Comparison of ENCODE assay signal across 23 cellular contexts in the genomic region with DNA sequence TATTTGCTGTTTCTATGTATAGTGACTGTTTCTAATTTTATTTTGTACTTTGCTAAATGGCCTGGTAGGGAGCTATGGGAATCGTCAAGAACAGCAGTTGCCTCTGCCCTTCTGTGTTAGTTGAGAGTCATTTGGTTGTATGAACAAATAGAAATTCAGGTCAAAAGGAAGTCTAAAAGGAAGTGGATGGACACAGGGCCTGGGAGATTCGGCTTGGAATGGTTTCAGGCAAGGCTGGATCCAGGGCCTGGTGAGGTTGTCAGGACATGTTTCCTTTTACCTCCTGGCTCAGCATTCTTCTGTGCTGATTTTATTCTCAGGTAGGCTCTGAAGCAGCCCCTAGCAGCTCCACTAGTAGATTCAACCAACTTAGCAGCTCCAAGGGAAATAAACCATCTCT.
DNase-seq lines count a peak whose midpoint lies in the region; ATAC-seq and TF ChIP-seq lines count a peak whose summit lies in the region.
"Had no signal": no experiment of that assay in that cellular context is flagged by ENCODE, and none has a peak within 500 bp of the region (broad histone marks: within the 10 kb centered on the region; RNA-seq: fewer than 3 reads in every experiment).

No MANE protein-coding gene starts in this region.

- H2BK12ac ChIP-seq in trophoblast cell (ENCODE audit: low read length), result no peak overlapping the region

- peaks cover 30% of the 10 kb centered on the region for H3K4me1 Mint-ChIP-seq in glutamatergic neuron (ENCODE audit: low read depth, unreplicated experiment)
- H3K4me1 Mint-ChIP-seq in activated CD4-positive, alpha-beta memory T cell treated with anti-CD3 and anti-CD28 coated beads for 36 hours (ENCODE audit: low read depth), result no peaks in the 10 kb centered on the region
- H3K4me1 Mint-ChIP-seq: activated CD4-positive, alpha-beta T cell treated with anti-CD3 and anti-CD28 coated beads, Interleukin-2, amount 10 ng/mL, durations not matched to agents 7 days and 5 days had no signal

- H2AK5ac ChIP-seq in trophoblast cell (ENCODE audit: low read length), result peak overlapping the region; percentile 51

- peak overlapping the region; percentile 22 for H3K27ac Mint-ChIP-seq in glutamatergic neuron (ENCODE audit: unreplicated experiment)
- H3K27ac Mint-ChIP-seq in activated CD4-positive, alpha-beta memory T cell treated with anti-CD3 and anti-CD28 coated beads for 36 hours, result no peak overlapping the region
- H3K27ac Mint-ChIP-seq: activated CD4-positive, alpha-beta T cell treated with anti-CD3 and anti-CD28 coated beads, Interleukin-2, amount 10 ng/mL, durations not matched to agents 7 days and 5 days; activated naive CD8-positive, alpha-beta T cell had no signal

- no peak overlapping the region for H3K14ac ChIP-seq in trophoblast cell (ENCODE audit: low read length)

- no peak overlapping the region for H3K23ac ChIP-seq in trophoblast cell (ENCODE audit: low read length)

- H2BK5ac ChIP-seq in trophoblast cell (ENCODE audit: low read depth, low read length, poor library complexity), result no peak overlapping the region

- POLR2A ChIA-PET in activated CD4-positive, alpha-beta memory T cell treated with anti-CD3 and anti-CD28 coated beads for 36 hours (lab: Charles Lee), result no interaction called here

- intact Hi-C loops in activated CD4-positive, alpha-beta memory T cell treated with anti-CD3 and anti-CD28 coated beads for 36 hours (cut with micrococcal nuclease), result no loop called here

- H3K9me3 ChIP-seq in BLaER1 (no peaks in the 10 kb centered on the region), trophoblast cell (ENCODE audit: insufficient read depth, low read depth, low read length) (peaks cover 3% of the 10 kb centered on the region)
- H3K9me3 ChIP-seq: colonic mucosa, pancreas, thoracic aorta had no signal

- no peak overlapping the region for H3K4ac ChIP-seq in trophoblast cell (ENCODE audit: low read depth, low read length)

- H4K8ac ChIP-seq in trophoblast cell (ENCODE audit: low read depth, low read length), result no peak overlapping the region

- no peak for TF ChIP-seq CTCF in VCaP (conservative IDR thresholded peaks at IDR 0.05)
- TF ChIP-seq CTCF in glutamatergic neuron (IDR thresholded peaks at IDR 0.05; ENCODE audit: partially characterized antibody, unreplicated experiment), result no peak

- H4K20me1 ChIP-seq in BLaER1, result no peaks in the 10 kb centered on the region

- H4K91ac ChIP-seq in trophoblast cell (ENCODE audit: low read depth, low read length), result no peak overlapping the region

- DNase-seq in glutamatergic neuron (no peak), trophoblast cell (no peak), D341Med (ENCODE audit: low spot score) (no peak), NCI-H2029 (lab: John Stamatoyannopoulos, UW) (no peak)
- no peak for DNase-seq in activated CD4-positive, alpha-beta memory T cell treated with anti-CD3 and anti-CD28 coated beads for 36 hours
- DNase-seq: activated CD4-positive, alpha-beta T cell treated with anti-CD3 and anti-CD28 coated beads, Interleukin-2, amount 10 ng/mL, durations not matched to agents 7 days and 5 days; activated effector memory CD4-positive, alpha-beta T cell treated with anti-CD3 and anti-CD28 coated beads, Interleukin-2, amount 50 U/mL, for 16 hours; activated T-cell treated with anti-CD3 and anti-CD28 coated beads, Interleukin-2, amount 50 U/mL, for 1 hour; colonic mucosa; H7; IMR-90; MV-4-11; NCI-H1436; small intestine; stimulated activated naive CD8-positive, alpha-beta T cell treated with anti-CD3 and anti-CD28 coated beads, Interleukin-15, Interleukin-2, amounts not matched to agents 100 U/mL and 50 U/mL, for 24 hours; T-helper 9 cell had no signal

- H3K4me3 Mint-ChIP-seq in glutamatergic neuron (ENCODE audit: unreplicated experiment), result no peak overlapping the region
- no peak overlapping the region for H3K4me3 Mint-ChIP-seq in activated CD4-positive, alpha-beta memory T cell treated with anti-CD3 and anti-CD28 coated beads for 36 hours
- H3K4me3 Mint-ChIP-seq: activated CD4-positive, alpha-beta T cell treated with anti-CD3 and anti-CD28 coated beads, Interleukin-2, amount 10 ng/mL, durations not matched to agents 7 days and 5 days; activated naive CD8-positive, alpha-beta T cell; nephron had no signal

- H3K4me1 ChIP-seq in BLaER1 (peaks cover 74% of the 10 kb centered on the region), trophoblast cell (ENCODE audit: control insufficient read depth in 1 of 2, insufficient read depth in 2 of 2, low read length in 2 of 2) (peaks cover 13 to 19% of the 10 kb centered on the region in 2 experiments)
- H3K4me1 ChIP-seq: colonic mucosa had no signal

- H3K9me3 Mint-ChIP-seq in glutamatergic neuron (ENCODE audit: unreplicated experiment), result peaks cover 5% of the 10 kb centered on the region
- no peaks in the 10 kb centered on the region for H3K9me3 Mint-ChIP-seq in activated CD4-positive, alpha-beta memory T cell treated with anti-CD3 and anti-CD28 coated beads for 36 hours
- H3K9me3 Mint-ChIP-seq: activated CD4-positive, alpha-beta T cell treated with anti-CD3 and anti-CD28 coated beads, Interleukin-2, amount 10 ng/mL, durations not matched to agents 7 days and 5 days; nephron had no signal

- no peak overlapping the region for H2AFZ ChIP-seq in trophoblast cell (ENCODE audit: insufficient read depth, low read length, poor library complexity)

- CTCF ChIA-PET in activated CD4-positive, alpha-beta memory T cell treated with anti-CD3 and anti-CD28 coated beads for 36 hours (lab: Charles Lee), result no interaction called here

- peaks cover 11% of the 10 kb centered on the region for H3K36me3 ChIP-seq in BLaER1
- H3K36me3 ChIP-seq in trophoblast cell (ENCODE audit: control insufficient read depth in 1 of 2, insufficient read depth in 2 of 2, low read length in 2 of 2), result no peaks in the 10 kb centered on the region
- H3K36me3 ChIP-seq: colonic mucosa, pancreas, thoracic aorta had no signal

- H3K9ac ChIP-seq in BLaER1 (no peak overlapping the region; the same call in 1 of the 2 replicates), trophoblast cell (ENCODE audit: low read length) (no peak overlapping the region)

- H3K79me2 ChIP-seq in trophoblast cell (ENCODE audit: control insufficient read depth, insufficient read depth, low read length, poor library complexity), result peaks cover 1% of the 10 kb centered on the region

- H3K27me3 ChIP-seq in BLaER1 (no peaks in the 10 kb centered on the region), trophoblast cell (ENCODE audit: insufficient read depth, low read length) (no peaks in the 10 kb centered on the region)
- H3K27me3 ChIP-seq: colonic mucosa, pancreas had no signal

- peak overlapping the region; percentile 85 for H3K4me2 ChIP-seq in BLaER1
- H3K4me2 ChIP-seq in trophoblast cell (ENCODE audit: low read length), result no peak overlapping the region

- no peaks in the 10 kb centered on the region for H3K27me3 Mint-ChIP-seq in glutamatergic neuron (ENCODE audit: unreplicated experiment)
- H3K27me3 Mint-ChIP-seq in activated CD4-positive, alpha-beta memory T cell treated with anti-CD3 and anti-CD28 coated beads for 36 hours, result no peaks in the 10 kb centered on the region
- H3K27me3 Mint-ChIP-seq: activated CD4-positive, alpha-beta T cell treated with anti-CD3 and anti-CD28 coated beads, Interleukin-2, amount 10 ng/mL, durations not matched to agents 7 days and 5 days; activated naive CD8-positive, alpha-beta T cell had no signal

- H3K79me1 ChIP-seq in trophoblast cell (ENCODE audit: low read length), result peaks cover 6% of the 10 kb centered on the region

- H3K18ac ChIP-seq in trophoblast cell (ENCODE audit: low read length), result peak overlapping the region; percentile 62

- no CpG with 5 or more reads among the region's 2 CpGs for WGBS in trophoblast cell (ENCODE audit: extremely low coverage, insufficient coverage, insufficient read length)

- H3K27ac ChIP-seq in BLaER1 (peak overlapping the region; percentile 89), VCaP (peak overlapping the region; percentile 66), trophoblast cell (ENCODE audit: low read depth, low read length) (no peak overlapping the region)
- H3K27ac ChIP-seq: colonic mucosa, thoracic aorta had no signal

- ATAC-seq in HG03439 (IDR thresholded peaks at IDR 0.05; ENCODE audit: unreplicated experiment), result no peak
- ATAC-seq: stimulated activated naive CD8-positive, alpha-beta T cell treated with anti-CD3 and anti-CD28 coated beads, Interleukin-15, Interleukin-2, amounts not matched to agents 100 U/mL and 50 U/mL, for 24 hours had no signal

- no peak overlapping the region for H4K12ac ChIP-seq in trophoblast cell (ENCODE audit: low read depth, low read length)

- H3K36me3 Mint-ChIP-seq in glutamatergic neuron (ENCODE audit: unreplicated experiment), result peaks cover 5% of the 10 kb centered on the region
- H3K36me3 Mint-ChIP-seq in activated CD4-positive, alpha-beta memory T cell treated with anti-CD3 and anti-CD28 coated beads for 36 hours, result peaks cover 7% of the 10 kb centered on the region

- no peak overlapping the region for H2BK120ac ChIP-seq in trophoblast cell (ENCODE audit: insufficient read depth, low read length, poor library complexity)

- H3K4me3 ChIP-seq in BLaER1 (no peak overlapping the region), trophoblast cell (ENCODE audit: low read depth, low read length) (no peak overlapping the region)
- H3K4me3 ChIP-seq: colonic mucosa, pancreas, thoracic aorta had no signal
